Comparison of ENCODE assay signal across 30 cellular contexts in the genomic region with DNA sequence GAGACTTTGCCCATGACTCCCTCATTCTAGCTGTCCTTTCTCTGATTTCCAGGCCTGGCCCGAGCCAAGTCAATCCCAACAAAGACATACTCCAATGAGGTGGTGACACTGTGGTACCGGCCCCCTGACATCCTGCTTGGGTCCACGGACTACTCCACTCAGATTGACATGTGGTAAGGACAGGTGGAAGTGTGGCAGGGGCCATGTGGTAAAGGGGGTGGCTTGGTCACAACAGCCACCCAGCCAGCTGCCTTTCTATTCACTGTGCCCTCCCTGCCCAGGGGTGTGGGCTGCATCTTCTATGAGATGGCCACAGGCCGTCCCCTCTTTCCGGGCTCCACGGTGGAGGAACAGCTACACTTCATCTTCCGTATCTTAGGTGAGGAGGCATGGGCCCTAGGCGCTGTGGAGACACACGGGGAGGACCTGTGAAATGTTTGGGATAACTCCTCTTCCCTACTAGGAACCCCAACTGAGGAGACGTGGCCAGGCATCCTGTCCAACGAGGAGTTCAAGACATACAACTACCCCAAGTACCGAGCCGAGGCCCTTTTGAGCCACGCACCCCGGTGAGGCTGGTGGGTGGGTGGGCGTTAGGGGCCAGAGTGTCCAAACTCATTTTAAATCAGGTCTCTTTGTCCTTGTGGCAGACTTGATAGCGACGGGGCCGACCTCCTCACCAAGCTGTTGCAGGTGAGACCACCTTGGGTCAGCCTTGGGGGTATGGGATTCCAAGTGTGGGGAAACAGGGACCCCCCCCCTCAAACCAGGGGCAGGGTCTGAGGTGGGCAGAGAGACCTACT.
"Had no signal": no experiment of that assay in that cellular context is flagged by ENCODE, and none has a peak within 500 bp of the region (broad histone marks: within the 10 kb centered on the region; RNA-seq: fewer than 3 reads in every experiment).

No MANE protein-coding gene starts in this region.

- H3K9me3 Mint-ChIP-seq: activated T-cell treated with anti-CD3 and anti-CD28 coated beads, Interleukin-2, amount 50 U/mL, for 24 hours; central memory CD8-positive, alpha-beta T cell; endodermal cell; stimulated activated naive B cell treated with anti-CD40 and anti-IgM and Interleukin-4, amounts not matched to agents 10 μg/mL and 1 μg/mL and 100 μg/mL, for 72 hours had no signal

- H3K27me3 Mint-ChIP-seq: central memory CD8-positive, alpha-beta T cell; naive thymus-derived CD4-positive, alpha-beta T cell; stimulated activated naive B cell treated with anti-CD40 and anti-IgM and Interleukin-4, amounts not matched to agents 10 μg/mL and 1 μg/mL and 100 μg/mL, for 72 hours had no signal

- H3K4me1 Mint-ChIP-seq: endodermal cell had no signal

- H3K27ac Mint-ChIP-seq: activated CD8-positive, alpha-beta T cell treated with anti-CD3 and anti-CD28 coated beads, Interleukin-2, amount 10 ng/mL, durations not matched to agents 7 days and 5 days; activated T-cell treated with anti-CD3 and anti-CD28 coated beads, Interleukin-2, amount 50 U/mL, for 24 hours; endodermal cell; stimulated activated naive B cell treated with anti-CD40 and anti-IgM and Interleukin-4, amounts not matched to agents 10 μg/mL and 1 μg/mL and 100 μg/mL, for 72 hours had no signal

- DNase-seq: activated CD4-positive, alpha-beta T cell treated with anti-CD3 and anti-CD28 coated beads for 1 hour; activated CD4-positive, alpha-beta T cell treated with anti-CD3 and anti-CD28 coated beads, Interleukin-2, amount 50 U/mL, for 1 hour; activated CD8-positive, alpha-beta T cell treated with anti-CD3 and anti-CD28 coated beads, Interleukin-2, amount 10 ng/mL, durations not matched to agents 7 days and 5 days; activated naive CD4-positive, alpha-beta T cell treated with Interleukin-2 at 50 U/mL for 16 hours; activated T-cell treated with anti-CD3 and anti-CD28 coated beads, Interleukin-2, amount 50 U/mL, for 24 hours; amygdala; colonic mucosa; endodermal cell; head of caudate nucleus; left cardiac atrium; mesenchymal stem cell; naive thymus-derived CD4-positive, alpha-beta T cell; stimulated activated CD4-positive, alpha-beta T cell treated with anti-CD3 and anti-CD28 coated beads, Interleukin-15, amount 100 ng/mL, for 24 hours; stimulated activated CD8-positive, alpha-beta memory T cell treated with anti-CD3 and anti-CD28 coated beads, Interleukin-4, amount 100 ng/mL, for 48 hours; stimulated activated naive B cell treated with anti-CD40 and anti-IgM and Interleukin-4, amounts not matched to agents 10 μg/mL and 1 μg/mL and 100 μg/mL, for 72 hours; SW 1271; T-helper 2 cell; transverse colon had no signal

- H3K4me1 ChIP-seq: body of pancreas, colonic mucosa, psoas muscle, right atrium auricular region, transverse colon, vagina had no signal

- H3K4me3 Mint-ChIP-seq: activated CD8-positive, alpha-beta T cell treated with anti-CD3 and anti-CD28 coated beads, Interleukin-2, amount 10 ng/mL, durations not matched to agents 7 days and 5 days; activated T-cell treated with anti-CD3 and anti-CD28 coated beads, Interleukin-2, amount 50 U/mL, for 24 hours; central memory CD8-positive, alpha-beta T cell; endodermal cell; naive thymus-derived CD4-positive, alpha-beta T cell; stimulated activated naive B cell treated with anti-CD40 and anti-IgM and Interleukin-4, amounts not matched to agents 10 μg/mL and 1 μg/mL and 100 μg/mL, for 72 hours had no signal

- H3K9me3 ChIP-seq: body of pancreas, colonic mucosa, gastroesophageal sphincter, psoas muscle, right atrium auricular region, transverse colon, vagina had no signal

- ATAC-seq: activated CD8-positive, alpha-beta T cell treated with anti-CD3 and anti-CD28 coated beads, Interleukin-2, amount 10 ng/mL, durations not matched to agents 7 days and 5 days; body of pancreas; gastroesophageal sphincter; left cardiac atrium; naive thymus-derived CD4-positive, alpha-beta T cell; psoas muscle; stimulated activated naive B cell treated with anti-CD40 and anti-IgM and Interleukin-4, amounts not matched to agents 10 μg/mL and 1 μg/mL and 100 μg/mL, for 72 hours had no signal

- H3K27ac ChIP-seq: body of pancreas, colonic mucosa, dorsolateral prefrontal cortex, epithelial cell of prostate, gastroesophageal sphincter, psoas muscle, right atrium auricular region, SK-N-MC, skin epidermis, transverse colon, vagina, VCaP had no signal

- H3K27me3 ChIP-seq: body of pancreas, colonic mucosa, gastroesophageal sphincter, right atrium auricular region, transverse colon, vagina had no signal

- FAIRE-seq: islet of Langerhans had no signal

- H3K36me3 ChIP-seq: colonic mucosa had no signal

- H3K4me3 ChIP-seq: body of pancreas, colonic mucosa, dorsolateral prefrontal cortex, gastroesophageal sphincter, psoas muscle, right atrium auricular region, SK-N-MC, skin epidermis, transverse colon, vagina had no signal
